Comparison of ENCODE assay signal across 8 cellular contexts in the genomic region with DNA sequence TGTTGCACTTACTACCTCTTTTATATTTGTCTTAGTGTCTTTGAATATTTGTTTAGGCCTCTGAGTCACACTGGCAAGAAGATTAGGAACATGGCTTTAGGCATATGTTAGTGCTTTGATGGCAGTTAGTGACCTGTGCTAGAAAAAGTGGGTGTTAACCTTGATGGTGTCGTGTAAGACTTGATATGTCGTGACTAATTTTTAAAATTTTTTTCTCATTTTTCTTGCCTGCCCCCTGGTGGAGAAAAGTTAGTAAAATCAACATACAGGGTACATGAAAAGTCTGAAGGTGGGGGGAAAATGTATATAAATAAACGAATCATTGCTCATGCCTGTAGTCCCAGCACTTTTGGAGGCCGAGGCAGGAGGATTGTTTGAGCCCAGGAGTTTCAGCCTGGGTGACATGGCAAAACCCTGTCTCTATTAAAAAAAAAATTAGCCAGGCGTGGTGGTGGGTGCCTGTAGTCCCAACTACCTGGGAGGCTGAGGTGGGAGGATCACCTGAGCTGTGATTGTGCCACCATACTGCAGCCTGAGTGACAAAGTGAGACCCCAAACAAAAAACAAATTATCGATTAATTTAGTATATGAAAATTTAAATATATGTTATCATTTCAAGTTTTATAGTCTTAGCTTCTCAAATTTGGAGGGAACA. TPM values are rescaled to one million over a fixed set of nuclear protein-coding genes. Genes with fewer than 3 reads are reported as not detected.
DNase-seq lines count a peak whose midpoint lies in the region; ATAC-seq and TF ChIP-seq lines count a peak whose summit lies in the region.

No MANE protein-coding gene starts in this region.

- peak; percentile 15 for DNase-seq in activated T-cell treated with anti-CD3 and anti-CD28 coated beads for 4 hours
- DNase-seq in activated T-cell treated with anti-CD3 and anti-CD28 coated beads, Interleukin-2, amount 50 U/mL, for 1 hour, result no peak
- DNase-seq in UCSD-AML1 (lab: John Stamatoyannopoulos, UW; ENCODE audit: unreplicated experiment), result peak; percentile 4
- DNase-seq in fibroblast of mammary gland (ENCODE audit: low read depth), result peak; percentile 78
- DNase-seq in renal cortical epithelial cell (ENCODE audit: low read depth), result peak; percentile 83
- no peak for DNase-seq in GOT3 (lab: John Stamatoyannopoulos, UW)

- TF ChIP-seq CTCF in LNCAP (IDR thresholded peaks at IDR 0.05) (peak; percentile 49), fibroblast of mammary gland (conservative IDR thresholded peaks at IDR 0.05; ENCODE audit: control insufficient read depth, insufficient read depth, low read depth, low read length) (peak; percentile 57)

- no peak overlapping the region for H3K4me3 ChIP-seq in fibroblast of mammary gland (ENCODE audit: control insufficient read depth, low read depth, low read length)

- no peak for ATAC-seq in GM19455 (IDR thresholded peaks at IDR 0.05; ENCODE audit: unreplicated experiment)

RNA-seq across cellular contexts. Expression of gene TAX1BP1, which starts 44.6 kb away (rescaled TPM):
- total RNA-seq in renal cortical epithelial cell, result 88.2 and 165 TPM in 2 replicates

Comparison
In these comparisons a context has a peak if more than half of its experiments do, and no peak if none do; other contexts are left out.
1. DNase-seq: peak in activated T-cell treated with anti-CD3 and anti-CD28 coated beads for 4 hours (single experiment), UCSD-AML1 (single experiment), fibroblast of mammary gland (single experiment) and renal cortical epithelial cell (single experiment); none in activated T-cell treated with anti-CD3 and anti-CD28 coated beads, Interleukin-2, amount 50 U/mL, for 1 hour (single experiment) and GOT3 (single experiment).